ENCODE assay signal across 12 cellular contexts in the genomic region with DNA sequence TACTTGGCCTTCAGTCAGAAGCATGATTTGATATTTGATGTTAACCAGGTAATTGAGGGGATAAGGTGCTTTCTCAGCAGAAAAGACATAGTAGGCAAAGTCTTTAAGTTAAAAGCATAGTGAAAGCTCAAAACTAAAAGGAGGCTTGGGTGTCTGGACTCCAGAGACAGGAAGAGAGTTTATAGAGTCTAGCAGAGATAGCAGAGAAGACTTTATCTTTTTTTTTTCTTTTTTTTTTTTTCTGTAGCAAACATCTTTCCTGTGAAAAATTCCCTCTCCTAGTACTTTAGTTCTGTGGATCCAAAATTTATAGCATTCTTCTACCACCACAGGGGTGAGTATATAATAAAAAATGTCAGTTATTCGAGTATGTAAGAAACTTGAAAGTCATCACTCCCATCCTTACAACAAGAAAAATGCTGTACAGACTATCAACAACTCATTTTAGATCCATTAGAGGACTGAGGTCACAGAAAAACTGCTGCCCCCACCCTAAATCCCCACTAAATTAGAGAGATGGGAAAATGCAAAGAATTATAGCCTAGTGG. TPM values are rescaled to one million over a fixed set of nuclear protein-coding genes. Genes with fewer than 3 reads are reported as not detected.
"Had no signal": no experiment of that assay in that cellular context is flagged by ENCODE, and none has a peak within 500 bp of the region (broad histone marks: within the 10 kb centered on the region; RNA-seq: fewer than 3 reads in every experiment).

No MANE protein-coding gene starts in this region.

RNA-seq across cellular contexts. Expression of gene NUTM2B, which starts 33.7 kb away (rescaled TPM):
- total RNA-seq: kidney epithelial cell had no signal

RNA-seq across cellular contexts. Expression of gene SFTPA1, which starts 58.6 kb away (rescaled TPM):
- total RNA-seq: kidney epithelial cell; left ventricle myocardium inferior; lower leg skin; mesenteric fat pad; naive thymus-derived CD8-positive, alpha-beta T cell; neural crest cell; osteoblast; prostate gland; subcutaneous adipose tissue; suprapubic skin; thoracic aorta had no signal
- polyA plus RNA-seq: naive thymus-derived CD8-positive, alpha-beta T cell; right cardiac atrium had no signal
